9 cellular contexts compared by ENCODE assay signal in genomic region chr14:101633276-101633675, GRCh38.
"Had no signal": no experiment of that assay in that cellular context is flagged by ENCODE, and none has a peak within 500 bp of the region (broad histone marks: within the 10 kb centered on the region; RNA-seq: fewer than 3 reads in every experiment).

No MANE protein-coding gene starts in this region.

- H3K9ac ChIP-seq: GM23248 had no signal

- DNase-seq: GM23248, GOT3, H7, HFFc6, IMR-90, KG1 had no signal

- H3K9me3 ChIP-seq: HAP-1 had no signal

- H3K36me3 ChIP-seq: HAP-1 had no signal

- H3K4me3 ChIP-seq: GM23248, HAP-1, K562 had no signal

- H2AFZ ChIP-seq: GM23248 had no signal

- H3K27ac ChIP-seq: GM23248 had no signal

- ATAC-seq: HCT116, K562 had no signal
